Comparison of ENCODE assay signal across 8 cellular contexts in genomic region chr10:13302821-13303555, GRCh38. TPM values are rescaled to one million over a fixed set of nuclear protein-coding genes. Genes with fewer than 3 reads are reported as not detected.
DNase-seq lines count a peak whose midpoint lies in the region; ATAC-seq and TF ChIP-seq lines count a peak whose summit lies in the region.

No MANE protein-coding gene starts in this region.

- no peak for TF ChIP-seq POLR2A in vagina (IDR thresholded peaks at IDR 0.05)

- peak overlapping the region; percentile 98 for H3K27ac Mint-ChIP-seq in activated naive CD8-positive, alpha-beta T cell treated with anti-CD3 and anti-CD28 coated beads for 36 hours
- peak overlapping the region; percentile 96 to 100 (median 98) for H3K27ac Mint-ChIP-seq in naive thymus-derived CD8-positive, alpha-beta T cell

- H3K4me1 ChIP-seq in left ventricle myocardium inferior (peaks cover 44% of the 10 kb centered on the region), vagina (peaks cover 17% of the 10 kb centered on the region)

- intact Hi-C loops in left ventricle myocardium inferior (cut with micrococcal nuclease), result no loop called here
- intact Hi-C loops in left ventricle myocardium superior (cut with micrococcal nuclease), result loop anchor here (5.0 kb wide), 1 partner anchor 141 kb away; the partner anchor contains the start of gene MCM10
- intact Hi-C loops in vagina (cut with DNase I), result no loop called here

- H3K27ac ChIP-seq in left ventricle myocardium inferior (replicated peaks) (peak overlapping the region; percentile 100), vagina (peak overlapping the region; percentile 95)

- H3K36me3 ChIP-seq in left ventricle myocardium inferior (no peaks in the 10 kb centered on the region), vagina (no peaks in the 10 kb centered on the region)

- no peak for TF ChIP-seq CTCF in left ventricle myocardium inferior (IDR thresholded peaks at IDR 0.05; ENCODE audit: borderline replicate concordance)
- no peak for TF ChIP-seq CTCF in vagina (IDR thresholded peaks at IDR 0.05)

- POLR2A ChIA-PET in naive thymus-derived CD8-positive, alpha-beta T cell (lab: Charles Lee), result interaction anchor here (0.6 to 6.8 kb wide), 13 partner anchors 10 to 203 kb away, joined by 3 to 132 read pairs (median 6); partner anchors contain the start of genes MCM10, OPTN and SEPHS1

- peak overlapping the region; percentile 87 for H3K4me3 Mint-ChIP-seq in activated naive CD8-positive, alpha-beta T cell treated with anti-CD3 and anti-CD28 coated beads for 36 hours
- H3K4me3 Mint-ChIP-seq in naive thymus-derived CD8-positive, alpha-beta T cell, result peak overlapping the region in 9 of 10 donors; percentile 84 to 98 (median 89)

- H3K9me3 Mint-ChIP-seq in activated naive CD8-positive, alpha-beta T cell treated with anti-CD3 and anti-CD28 coated beads for 36 hours, result peaks cover 2% of the 10 kb centered on the region
- H3K9me3 Mint-ChIP-seq in naive thymus-derived CD8-positive, alpha-beta T cell, result no peaks in the 10 kb centered on the region

- DNase-seq in left ventricle myocardium inferior (no peak), left ventricle myocardium superior (no peak), vagina (ENCODE audit: extremely low spot score in 2 of 2) (no peak), CD1c-positive myeloid dendritic cell (ENCODE audit: extremely low spot score) (no peak)
- no peak for DNase-seq in activated naive CD8-positive, alpha-beta T cell treated with anti-CD3 and anti-CD28 coated beads for 36 hours
- peak in 1 of 10 donors; percentile 7 for DNase-seq in naive thymus-derived CD8-positive, alpha-beta T cell

- no peaks in the 10 kb centered on the region for H3K27me3 ChIP-seq in left ventricle myocardium inferior (ENCODE audit: low read depth)
- no peaks in the 10 kb centered on the region for H3K27me3 ChIP-seq in vagina

- no peaks in the 10 kb centered on the region for H3K27me3 Mint-ChIP-seq in activated naive CD8-positive, alpha-beta T cell treated with anti-CD3 and anti-CD28 coated beads for 36 hours
- H3K27me3 Mint-ChIP-seq in naive thymus-derived CD8-positive, alpha-beta T cell, result no peaks in the 10 kb centered on the region

- no peak for ATAC-seq in left ventricle myocardium superior
- ATAC-seq in naive thymus-derived CD8-positive, alpha-beta T cell, result no peak
- no peak for ATAC-seq in GM18868 (IDR thresholded peaks at IDR 0.05; ENCODE audit: unreplicated experiment)
- no peak for ATAC-seq in GM21528 (IDR thresholded peaks at IDR 0.05; ENCODE audit: low FRiP score, unreplicated experiment)

- H3K4me1 Mint-ChIP-seq in activated naive CD8-positive, alpha-beta T cell treated with anti-CD3 and anti-CD28 coated beads for 36 hours, result peaks cover 17% of the 10 kb centered on the region
- peaks cover 15 to 32% (median 27%) of the 10 kb centered on the region in 4 donors for H3K4me1 Mint-ChIP-seq in naive thymus-derived CD8-positive, alpha-beta T cell

- H3K36me3 Mint-ChIP-seq in activated naive CD8-positive, alpha-beta T cell treated with anti-CD3 and anti-CD28 coated beads for 36 hours, result peaks cover 1% of the 10 kb centered on the region
- H3K36me3 Mint-ChIP-seq in naive thymus-derived CD8-positive, alpha-beta T cell, result peaks cover 0 to 9% (median 0%) of the 10 kb centered on the region in 3 donors

- H3K9me3 ChIP-seq in left ventricle myocardium inferior (replicated peaks) (no peaks in the 10 kb centered on the region), vagina (no peaks in the 10 kb centered on the region)

- peak overlapping the region; percentile 77 for H3K4me3 ChIP-seq in left ventricle myocardium inferior
- peak overlapping the region; percentile 46 to 60 for H3K4me3 ChIP-seq in vagina

RNA-seq across cellular contexts. Expression of gene PHYH, which starts 3.1 kb away (rescaled TPM):
- 163 TPM for total RNA-seq in left ventricle myocardium inferior
- 177 TPM for total RNA-seq in left ventricle myocardium superior
- 10 to 100 TPM; 14.4 to 16.6 TPM for total RNA-seq in activated naive CD8-positive, alpha-beta T cell treated with anti-CD3 and anti-CD28 coated beads for 36 hours
- total RNA-seq in naive thymus-derived CD8-positive, alpha-beta T cell, result 10 to 100 TPM; 17.3 to 18.6 TPM
- polyA plus RNA-seq in naive thymus-derived CD8-positive, alpha-beta T cell, result 10 to 100 TPM; 17.6 to 20.5 (median 20.1) TPM
- total RNA-seq in vagina, result 15.2 TPM

RNA-seq across cellular contexts. Expression of gene SEPHS1, which starts 45.1 kb away (rescaled TPM):
- total RNA-seq in left ventricle myocardium inferior (26.0 TPM), left ventricle myocardium superior (27.8 TPM), vagina (26.8 TPM)
- total RNA-seq in activated naive CD8-positive, alpha-beta T cell treated with anti-CD3 and anti-CD28 coated beads for 36 hours, result 10 to 100 TPM; 66.5 to 68.7 TPM
- 10 to 100 TPM; 32.7 to 42.7 TPM for total RNA-seq in naive thymus-derived CD8-positive, alpha-beta T cell
- polyA plus RNA-seq in naive thymus-derived CD8-positive, alpha-beta T cell, result 10 to 100 TPM; 17.7 to 22.5 (median 21.9) TPM
